In genomic region chr16:56409195-56409594, GRCh38 we compare ENCODE assay signal across 19 cellular contexts. TPM values are rescaled to one million over a fixed set of nuclear protein-coding genes. Genes with fewer than 3 reads are reported as not detected.
DNase-seq lines count a peak whose midpoint lies in the region; ATAC-seq, FAIRE-seq and TF ChIP-seq lines count a peak whose summit lies in the region.
"Had no signal": no experiment of that assay in that cellular context is flagged by ENCODE, and none has a peak within 500 bp of the region (broad histone marks: within the 10 kb centered on the region; RNA-seq: fewer than 3 reads in every experiment).

No MANE protein-coding gene starts in this region.

- H3K9me3 ChIP-seq in keratinocyte (ENCODE audit: control insufficient read depth, low read depth, low read length) (no peaks in the 10 kb centered on the region), BE2C (no peaks in the 10 kb centered on the region)
- H3K9me3 ChIP-seq: SJCRH30, vagina had no signal

- no peak overlapping the region for H3K27ac ChIP-seq in keratinocyte (ENCODE audit: control insufficient read depth, insufficient read depth, low read length)
- H3K27ac ChIP-seq in urinary bladder (ENCODE audit: low read depth): peak overlapping the region; percentile 32
- H3K27ac ChIP-seq: coronary artery, parathyroid adenoma, SJCRH30, vagina, VCaP had no signal

- FAIRE-seq in keratinocyte (lab: Jason Lieb, UNC): peak; percentile 23
- FAIRE-seq: GM19239, H1 had no signal

- peaks cover 5% of the 10 kb centered on the region for H3K4me1 ChIP-seq in keratinocyte (ENCODE audit: control insufficient read depth, extremely low read depth, insufficient read depth, low read length)
- H3K4me1 ChIP-seq in urinary bladder (ENCODE audit: insufficient read depth): no peaks in the 10 kb centered on the region
- H3K4me1 ChIP-seq in BE2C: no peaks in the 10 kb centered on the region
- H3K4me1 ChIP-seq: parathyroid adenoma, SJCRH30 had no signal

- intact Hi-C loops in left cardiac atrium (cut with DNase I) (no loop called here), left ventricle myocardium superior (cut with micrococcal nuclease) (no loop called here)

- H3K4me3 ChIP-seq in keratinocyte (ENCODE audit: control insufficient read depth in 2 of 3, extremely low read depth in 1 of 3, insufficient read depth in 2 of 3, low read depth in 1 of 3, low read length in 3 of 3) (no peak overlapping the region), urinary bladder (ENCODE audit: low read depth, low read length) (no peak overlapping the region), BE2C (ENCODE audit: low read depth, low read length) (no peak overlapping the region)
- H3K4me3 ChIP-seq: coronary artery, lung, SJCRH30, vagina had no signal

- H3K9me1 ChIP-seq in keratinocyte (ENCODE audit: control insufficient read depth, extremely low read depth, insufficient read depth, low read length): no peaks in the 10 kb centered on the region

- TF ChIP-seq CTCF in keratinocyte (optimal IDR thresholded peaks at IDR 0.05 in 1 of 3, IDR thresholded peaks at IDR 0.05 in 1 of 3, conservative IDR thresholded peaks at IDR 0.05 in 1 of 3; ENCODE audit: extremely low read depth in 1 of 3, insufficient read depth in 2 of 3, low read length in 3 of 3) (no peak), BE2C (IDR thresholded peaks at IDR 0.05; ENCODE audit: low read depth, low read length) (no peak)

- ATAC-seq in left cardiac atrium (peak; percentile 19 to 29), left ventricle myocardium superior (no peak)

- DNase-seq in left cardiac atrium (no peak), left ventricle myocardium superior (no peak), astrocyte of the hippocampus (ENCODE audit: low read depth, low spot score) (peak; percentile 46), keratinocyte (ENCODE audit: low read depth, low spot score) (no peak), BE2C (no peak), T-helper 9 cell (no peak), NAMALWA (ENCODE audit: low spot score) (no peak)
- DNase-seq: activated naive CD8-positive, alpha-beta T cell treated with anti-CD3 and anti-CD28 coated beads for 36 hours; head of caudate nucleus; NCI-H526 treated with DMSO at 0.1 percent for 48 hours; SJCRH30 had no signal

- 79% methylated on average over 4 of the region's 4 CpGs for WGBS in urinary bladder

- dilution Hi-C loops in keratinocyte (cut with MboI; ENCODE audit: extremely low pct_ligation_motif_present, low sequenced_read_pairs): no loop called here

- H3K79me2 ChIP-seq in keratinocyte (ENCODE audit: control insufficient read depth, insufficient read depth, low read length): peaks cover 2% of the 10 kb centered on the region

- H2AFZ ChIP-seq in keratinocyte (ENCODE audit: control insufficient read depth, low read length): no peak overlapping the region
- H2AFZ ChIP-seq: parathyroid adenoma had no signal

- H3K4me2 ChIP-seq in keratinocyte (ENCODE audit: control insufficient read depth, extremely low read depth, insufficient read depth, low read depth, low read length): no peak overlapping the region

- H3K36me3 ChIP-seq in keratinocyte (ENCODE audit: control insufficient read depth in 2 of 2, extremely low read depth in 1 of 2, insufficient read depth in 2 of 2, low read length in 2 of 2) (peaks cover 8 to 21% of the 10 kb centered on the region in 2 experiments), urinary bladder (ENCODE audit: insufficient read depth) (peaks cover 2% of the 10 kb centered on the region), BE2C (peaks cover 11% of the 10 kb centered on the region)

- H3K27me3 ChIP-seq in keratinocyte (ENCODE audit: control insufficient read depth, extremely low read depth, insufficient read depth, low read length) (no peaks in the 10 kb centered on the region), BE2C (no peaks in the 10 kb centered on the region)
- H3K27me3 ChIP-seq: SJCRH30, vagina had no signal

- H4K20me1 ChIP-seq in keratinocyte (ENCODE audit: control insufficient read depth, extremely low read depth, insufficient read depth, low read length): no peaks in the 10 kb centered on the region

- H3K9ac ChIP-seq in keratinocyte (ENCODE audit: control insufficient read depth, extremely low read depth, insufficient read depth, low read length): no peak overlapping the region
- H3K9ac ChIP-seq: parathyroid adenoma had no signal

RNA-seq across cellular contexts. Expression of gene AMFR, which starts 16.1 kb away (rescaled TPM):
- total RNA-seq in left cardiac atrium (10 to 100 TPM; 78.6 to 94.4 TPM), left ventricle myocardium superior (59.1 TPM), urinary bladder (120 TPM)
- polyA plus RNA-seq in keratinocyte (36.9 to 62.1 TPM (median 38.3 TPM) in 3 replicates), urinary bladder (82.6 TPM)
- polyA plus RNA-seq in keratinocyte (2011; ENCODE audit: low read depth): 54.4 TPM
- polyA plus RNA-seq in keratinocyte (2011; cell fraction: cytosol; rRNA removed): 43.4 and 52.3 TPM in 2 replicates
- polyA plus RNA-seq in keratinocyte (2011; cell fraction: nucleus; rRNA removed): 58.6 and 64.9 TPM in 2 replicates
- 60.0 and 75.0 TPM in 2 replicates for polyA plus RNA-seq in keratinocyte (2012; ENCODE audit: low replicate concordance)
- polyA minus RNA-seq in keratinocyte: 213 to 443 TPM (median 219 TPM) in 3 replicates
- polyA minus RNA-seq in keratinocyte (2011; cell fraction: cytosol; rRNA and poly(A)+ RNA removed): 197 TPM
- 115 and 161 TPM in 2 replicates for polyA minus RNA-seq in keratinocyte (2011; cell fraction: nucleus; rRNA and poly(A)+ RNA removed)
- 47.8 TPM for polyA plus RNA-seq in BE2C (2012; ENCODE audit: insufficient read depth, insufficient read length, low read depth)

RNA-seq across cellular contexts. Expression of gene NUDT21, which starts 41.9 kb away (rescaled TPM):
- total RNA-seq in left cardiac atrium: 10 to 100 TPM; 66.2 to 77.8 TPM
- total RNA-seq in left ventricle myocardium superior: 66.3 TPM
- polyA plus RNA-seq in keratinocyte: 59.9 to 98.2 TPM (median 81.5 TPM) in 3 replicates
- polyA plus RNA-seq in keratinocyte (2011; ENCODE audit: low read depth): 119 TPM
- 49.2 and 94.5 TPM in 2 replicates for polyA plus RNA-seq in keratinocyte (2011; cell fraction: cytosol; rRNA removed)
- polyA plus RNA-seq in keratinocyte (2011; cell fraction: nucleus; rRNA removed): 23.4 and 35.7 TPM in 2 replicates
- polyA plus RNA-seq in keratinocyte (2012; ENCODE audit: low replicate concordance): 80.0 and 80.3 TPM in 2 replicates
- 28.3 to 66.6 TPM (median 39.7 TPM) in 3 replicates for polyA minus RNA-seq in keratinocyte
- 53.3 TPM for polyA minus RNA-seq in keratinocyte (2011; cell fraction: cytosol; rRNA and poly(A)+ RNA removed)
- 19.2 and 34.7 TPM in 2 replicates for polyA minus RNA-seq in keratinocyte (2011; cell fraction: nucleus; rRNA and poly(A)+ RNA removed)
- total RNA-seq in urinary bladder: 144 TPM
- polyA plus RNA-seq in urinary bladder: 47.3 TPM
- polyA plus RNA-seq in BE2C (2012; ENCODE audit: insufficient read depth, insufficient read length, low read depth): 110 TPM

RNA-seq across cellular contexts. Expression of gene OGFOD1, which starts 42.2 kb away (rescaled TPM):
- total RNA-seq in left cardiac atrium (10 to 100 TPM; 22.6 to 40.1 TPM), left ventricle myocardium superior (27.1 TPM), urinary bladder (58.2 TPM)
- polyA plus RNA-seq in keratinocyte (47.3 to 112 TPM (median 70.5 TPM) in 3 replicates), urinary bladder (25.8 TPM)
- 20.0 TPM for polyA plus RNA-seq in keratinocyte (2011; ENCODE audit: low read depth)
- 71.0 and 81.1 TPM in 2 replicates for polyA plus RNA-seq in keratinocyte (2011; cell fraction: cytosol; rRNA removed)
- 71.5 and 84.5 TPM in 2 replicates for polyA plus RNA-seq in keratinocyte (2011; cell fraction: nucleus; rRNA removed)
- 41.6 and 63.0 TPM in 2 replicates for polyA plus RNA-seq in keratinocyte (2012; ENCODE audit: low replicate concordance)
- 13.3 to 67.1 TPM (median 42.0 TPM) in 3 replicates for polyA minus RNA-seq in keratinocyte
- polyA minus RNA-seq in keratinocyte (2011; cell fraction: cytosol; rRNA and poly(A)+ RNA removed): 39.7 TPM
- polyA minus RNA-seq in keratinocyte (2011; cell fraction: nucleus; rRNA and poly(A)+ RNA removed): 38.3 and 65.9 TPM in 2 replicates
- 103 TPM for polyA plus RNA-seq in BE2C (2012; ENCODE audit: insufficient read depth, insufficient read length, low read depth)
